31 cellular contexts compared by ENCODE assay signal in genomic region chr1:145863272-145863671, GRCh38.
"Had no signal": no experiment of that assay in that cellular context is flagged by ENCODE, and none has a peak within 500 bp of the region (broad histone marks: within the 10 kb centered on the region; RNA-seq: fewer than 3 reads in every experiment).

No MANE protein-coding gene starts in this region.

- H3K36me3 Mint-ChIP-seq: activated CD4-positive, alpha-beta memory T cell treated with anti-CD3 and anti-CD28 coated beads for 36 hours; activated CD8-positive, alpha-beta memory T cell treated with anti-CD3 and anti-CD28 coated beads, Interleukin-2, amount 10 ng/mL, durations not matched to agents 7 days and 5 days; activated naive CD8-positive, alpha-beta T cell treated with anti-CD3 and anti-CD28 coated beads for 36 hours had no signal

- H3K4me3 ChIP-seq: adrenal gland, body of pancreas, colonic mucosa, gastrocnemius medialis, heart right ventricle had no signal

- H3K27me3 Mint-ChIP-seq: activated CD4-positive, alpha-beta T cell treated with anti-CD3 and anti-CD28 coated beads for 36 hours; activated naive CD4-positive, alpha-beta T cell treated with anti-CD3 and anti-CD28 coated beads, Interleukin-2, amount 50 U/mL, for 24 hours had no signal

- H3K27ac Mint-ChIP-seq: activated CD4-positive, alpha-beta memory T cell treated with anti-CD3 and anti-CD28 coated beads for 36 hours; activated CD4-positive, alpha-beta T cell treated with anti-CD3 and anti-CD28 coated beads for 36 hours; activated CD4-positive, alpha-beta T cell treated with anti-CD3 and anti-CD28 coated beads, Interleukin-2, amount 10 ng/mL, durations not matched to agents 24 days and 14 days; activated CD8-positive, alpha-beta memory T cell treated with anti-CD3 and anti-CD28 coated beads, Interleukin-2, amount 10 ng/mL, durations not matched to agents 7 days and 5 days; activated CD8-positive, alpha-beta T cell treated with anti-CD3 and anti-CD28 coated beads, Interleukin-2, amount 10 ng/mL, durations not matched to agents 7 days and 5 days; activated naive CD4-positive, alpha-beta T cell treated with anti-CD3 and anti-CD28 coated beads for 36 hours; activated naive CD4-positive, alpha-beta T cell treated with anti-CD3 and anti-CD28 coated beads, Interleukin-2, amount 50 U/mL, for 24 hours; activated naive CD8-positive, alpha-beta T cell treated with anti-CD3 and anti-CD28 coated beads for 36 hours; activated naive CD8-positive, alpha-beta T cell treated with anti-CD3 and anti-CD28 coated beads, Interleukin-2, amount 50 U/mL, for 24 hours; activated T-helper 1 cell treated with anti-CD3 and anti-CD28 coated beads, Interleukin-12 subunit alpha, Interleukin-12 subunit beta, Interleukin-2, Interleukin-4 antibody, amounts not matched to agents 30 ng/mL and 10 ng/mL and 1 ng/mL, durations not matched to agents 14 hours and 24 hours and 36 hours; activated T-helper 2 cell treated with anti-CD3 and anti-CD28 coated beads, Interferon-gamma antibody, Interleukin-2, Interleukin-4, amounts not matched to agents 10 μg/mL and 5 μg/mL and 100 μg/mL, durations not matched to agents 14 hours and 24 hours and 36 hours; endodermal cell had no signal

- ATAC-seq: activated CD4-positive, alpha-beta T cell treated with anti-CD3 and anti-CD28 coated beads for 36 hours; activated CD8-positive, alpha-beta memory T cell treated with anti-CD3 and anti-CD28 coated beads, Interleukin-2, amount 10 ng/mL, durations not matched to agents 7 days and 5 days; activated CD8-positive, alpha-beta T cell treated with anti-CD3 and anti-CD28 coated beads, Interleukin-2, amount 10 ng/mL, durations not matched to agents 7 days and 5 days; activated naive CD8-positive, alpha-beta T cell treated with anti-CD3 and anti-CD28 coated beads, Interleukin-2, amount 50 U/mL, for 24 hours; body of pancreas; esophagus mucosa; foreskin keratinocyte; gastrocnemius medialis; heart right ventricle had no signal

- H3K9me3 Mint-ChIP-seq: activated CD4-positive, alpha-beta memory T cell treated with anti-CD3 and anti-CD28 coated beads for 36 hours; activated CD4-positive, alpha-beta T cell treated with anti-CD3 and anti-CD28 coated beads, Interleukin-2, amount 10 ng/mL, durations not matched to agents 24 days and 14 days; activated naive CD4-positive, alpha-beta T cell treated with anti-CD3 and anti-CD28 coated beads for 36 hours; activated naive CD4-positive, alpha-beta T cell treated with anti-CD3 and anti-CD28 coated beads, Interleukin-2, amount 50 U/mL, for 24 hours; activated naive CD8-positive, alpha-beta T cell treated with anti-CD3 and anti-CD28 coated beads, Interleukin-2, amount 50 U/mL, for 24 hours; activated T-helper 1 cell treated with anti-CD3 and anti-CD28 coated beads, Interleukin-12 subunit alpha, Interleukin-12 subunit beta, Interleukin-2, Interleukin-4 antibody, amounts not matched to agents 30 ng/mL and 10 ng/mL and 1 ng/mL, durations not matched to agents 14 hours and 24 hours and 36 hours; activated T-helper 2 cell treated with anti-CD3 and anti-CD28 coated beads, Interferon-gamma antibody, Interleukin-2, Interleukin-4, amounts not matched to agents 10 μg/mL and 5 μg/mL and 100 μg/mL, durations not matched to agents 14 hours and 24 hours and 36 hours; endodermal cell had no signal

- H3K4me3 Mint-ChIP-seq: activated CD4-positive, alpha-beta memory T cell treated with anti-CD3 and anti-CD28 coated beads for 36 hours; activated CD4-positive, alpha-beta T cell treated with anti-CD3 and anti-CD28 coated beads for 36 hours; activated CD4-positive, alpha-beta T cell treated with anti-CD3 and anti-CD28 coated beads, Interleukin-2, amount 10 ng/mL, durations not matched to agents 24 days and 14 days; activated CD8-positive, alpha-beta memory T cell treated with anti-CD3 and anti-CD28 coated beads, Interleukin-2, amount 10 ng/mL, durations not matched to agents 7 days and 5 days; activated CD8-positive, alpha-beta T cell treated with anti-CD3 and anti-CD28 coated beads, Interleukin-2, amount 10 ng/mL, durations not matched to agents 7 days and 5 days; activated naive CD4-positive, alpha-beta T cell treated with anti-CD3 and anti-CD28 coated beads for 36 hours; activated naive CD4-positive, alpha-beta T cell treated with anti-CD3 and anti-CD28 coated beads, Interleukin-2, amount 50 U/mL, for 24 hours; activated naive CD8-positive, alpha-beta T cell treated with anti-CD3 and anti-CD28 coated beads for 36 hours; activated naive CD8-positive, alpha-beta T cell treated with anti-CD3 and anti-CD28 coated beads, Interleukin-2, amount 50 U/mL, for 24 hours; activated T-helper 1 cell treated with anti-CD3 and anti-CD28 coated beads, Interleukin-12 subunit alpha, Interleukin-12 subunit beta, Interleukin-2, Interleukin-4 antibody, amounts not matched to agents 30 ng/mL and 10 ng/mL and 1 ng/mL, durations not matched to agents 14 hours and 24 hours and 36 hours; endodermal cell had no signal

- H3K27me3 ChIP-seq: adrenal gland, body of pancreas, foreskin keratinocyte, gastrocnemius medialis, heart right ventricle had no signal

- H3K9me3 ChIP-seq: adrenal gland, body of pancreas, colonic mucosa, gastrocnemius medialis, heart right ventricle had no signal

- H3K4me1 ChIP-seq: foreskin keratinocyte had no signal

- DNase-seq: activated CD4-positive, alpha-beta memory T cell treated with anti-CD3 and anti-CD28 coated beads for 36 hours; activated CD4-positive, alpha-beta T cell treated with anti-CD3 and anti-CD28 coated beads for 36 hours; activated CD4-positive, alpha-beta T cell treated with anti-CD3 and anti-CD28 coated beads, Interleukin-2, amount 10 ng/mL, durations not matched to agents 24 days and 14 days; activated CD4-positive, CD25-positive, alpha-beta regulatory T cell; activated CD4-positive, CD25-positive, alpha-beta regulatory T cell treated with anti-CD3 and anti-CD28 coated beads, Interleukin-2, amount 50 U/mL, for 72 hours; activated CD8-positive, alpha-beta memory T cell treated with anti-CD3 and anti-CD28 coated beads, Interleukin-2, amount 10 ng/mL, durations not matched to agents 7 days and 5 days; activated CD8-positive, alpha-beta memory T cell treated with anti-CD3 and anti-CD28 coated beads, Interleukin-2, amount 50 U/mL, for 4 hours; activated CD8-positive, alpha-beta T cell treated with anti-CD3 and anti-CD28 coated beads, Interleukin-2, amount 10 ng/mL, durations not matched to agents 7 days and 5 days; activated effector memory CD4-positive, alpha-beta T cell treated with anti-CD3 and anti-CD28 coated beads, Interleukin-2, amount 50 U/mL, for 16 hours; activated naive CD4-positive, alpha-beta T cell treated with anti-CD3 and anti-CD28 coated beads for 36 hours; activated naive CD8-positive, alpha-beta T cell treated with anti-CD3 and anti-CD28 coated beads for 36 hours; activated naive CD8-positive, alpha-beta T cell treated with anti-CD3 and anti-CD28 coated beads, Interleukin-2, amount 50 U/mL, for 24 hours; activated T-cell treated with anti-CD3 and anti-CD28 coated beads, Interleukin-2, amount 50 U/mL, for 1 hour; activated T-cell treated with anti-CD3 and anti-CD28 coated beads, Interleukin-2, amount 50 U/mL, for 48 hours; adrenal gland; amygdala; aorta; body of pancreas; caudate nucleus; colonic mucosa; effector memory CD4-positive, alpha-beta T cell; endodermal cell; foreskin keratinocyte; gastrocnemius medialis; glutamatergic neuron; heart right ventricle; T-helper 2 cell had no signal

- H3K36me3 ChIP-seq: adrenal gland, colonic mucosa had no signal

- H3K27ac ChIP-seq: adrenal gland, body of pancreas, colonic mucosa, foreskin keratinocyte, gastrocnemius medialis, heart right ventricle had no signal
